Comparison of ENCODE assay signal across 28 cellular contexts in genomic region chr10:51759896-51760534, GRCh38.
DNase-seq lines count a peak whose midpoint lies in the region; ATAC-seq and TF ChIP-seq lines count a peak whose summit lies in the region.
"Had no signal": no experiment of that assay in that cellular context is flagged by ENCODE, and none has a peak within 500 bp of the region (broad histone marks: within the 10 kb centered on the region; RNA-seq: fewer than 3 reads in every experiment).

No MANE protein-coding gene starts in this region.

- no peaks in the 10 kb centered on the region for H3K4me1 Mint-ChIP-seq in nephron progenitor cell
- H3K4me1 Mint-ChIP-seq: naive B cell had no signal

- no peak for DNase-seq in thoracic aorta (ENCODE audit: low spot score)
- DNase-seq in AG20443 (ENCODE audit: low spot score) = no peak
- DNase-seq in sciatic nerve (ENCODE audit: low spot score) = no peak
- DNase-seq in nephron progenitor cell = no peak
- DNase-seq: activated CD4-positive, alpha-beta T cell treated with anti-CD3 and anti-CD28 coated beads, Interleukin-2, amount 50 U/mL, for 48 hours; activated CD4-positive, CD25-positive, alpha-beta regulatory T cell treated with anti-CD3 and anti-CD28 coated beads, Interleukin-2, amount 50 U/mL, for 72 hours; activated T-cell treated with anti-CD3 and anti-CD28 coated beads, Interleukin-2, amount 50 U/mL, for 48 hours; central memory CD4-positive, alpha-beta T cell; DMS 273 treated with DMSO at 0.1 percent for 48 hours; endodermal cell; foreskin melanocyte; lower lobe of right lung; midbrain; naive B cell; NCI-H146; NCI-H345; stimulated activated CD4-positive, alpha-beta T cell treated with anti-CD3 and anti-CD28 coated beads, Interleukin-4, amount 100 ng/mL, for 1 hour; stomach had no signal

- H3K9me3 Mint-ChIP-seq in nephron progenitor cell = no peaks in the 10 kb centered on the region
- H3K9me3 Mint-ChIP-seq: dendritic cell treated with granulocyte-macrophage colony-stimulating factor and Interleukin-4, amounts not matched to agents 40 ng/mL and 50 ng/mL, for 4 days; T-helper 2 cell treated with Interferon-gamma antibody and Interleukin-4, amounts not matched to agents 5 μg/mL and 100 μg/mL, for 36 hours had no signal

- peaks cover 6% of the 10 kb centered on the region for H3K27me3 Mint-ChIP-seq in nephron progenitor cell (ENCODE audit: low read depth, poor library complexity)
- H3K27me3 Mint-ChIP-seq: dendritic cell treated with granulocyte-macrophage colony-stimulating factor and Interleukin-4, amounts not matched to agents 40 ng/mL and 50 ng/mL, for 4 days had no signal

- H3K27ac ChIP-seq in HEK293 (ENCODE audit: extremely low read depth, low read depth, low read length) (no peak overlapping the region), thoracic aorta (peak overlapping the region; percentile 33 to 49)
- H3K27ac ChIP-seq: BLaER1, esophagus muscularis mucosa, lower lobe of right lung, prostate gland, stomach, tibial nerve had no signal

- no peak overlapping the region for H3K4me3 Mint-ChIP-seq in nephron progenitor cell
- H3K4me3 Mint-ChIP-seq: dendritic cell treated with granulocyte-macrophage colony-stimulating factor and Interleukin-4, amounts not matched to agents 40 ng/mL and 50 ng/mL, for 4 days; endodermal cell; naive B cell; T-helper 2 cell treated with Interferon-gamma antibody and Interleukin-4, amounts not matched to agents 5 μg/mL and 100 μg/mL, for 36 hours had no signal

- H3K4me3 ChIP-seq in HEK293 (ENCODE audit: low read depth, low read length) (no peak overlapping the region), thoracic aorta (no peak overlapping the region)
- H3K4me3 ChIP-seq: BLaER1, esophagus muscularis mucosa, lower lobe of right lung, prostate gland, stomach, tibial nerve had no signal

- ATAC-seq in GM18868 (IDR thresholded peaks at IDR 0.05; ENCODE audit: unreplicated experiment) (peak; percentile 69), HG03469 (IDR thresholded peaks at IDR 0.05; ENCODE audit: unreplicated experiment) (peak; percentile 37), thoracic aorta (ENCODE audit: insufficient number of reproducible peaks, low FRiP score, low read depth) (no peak), sciatic nerve (no peak)
- ATAC-seq: HCT116, lower lobe of right lung had no signal

- intact Hi-C loops in sciatic nerve (cut with DNase I) = no loop called here

- POLR2A ChIA-PET in HEK293 (lab: Yijun Ruan, JAX) = interaction anchor here (0.7 kb wide), 1 partner anchor 252 kb away, joined by 3 read pairs; no protein-coding TSS in a partner anchor

- H3K4me1 ChIP-seq in HEK293 (ENCODE audit: control insufficient read depth, insufficient read depth, low read length) (no peaks in the 10 kb centered on the region), thoracic aorta (ENCODE audit: control insufficient read depth in 1 of 2, low read depth in 2 of 2) (peaks cover 9 to 34% of the 10 kb centered on the region in 2 donors)
- H3K4me1 ChIP-seq: BLaER1, lower lobe of right lung, prostate gland, stomach, tibial nerve had no signal

- no peaks in the 10 kb centered on the region for H3K9me3 ChIP-seq in HEK293 (ENCODE audit: control insufficient read depth, insufficient read depth, low read depth, low read length)
- no peaks in the 10 kb centered on the region for H3K9me3 ChIP-seq in thoracic aorta
- H3K9me3 ChIP-seq: BLaER1, esophagus muscularis mucosa, lower lobe of right lung, prostate gland, stomach, tibial nerve had no signal

- CTCF ChIA-PET in HEK293 (lab: Yijun Ruan, JAX) = interaction anchor here (1.1 kb wide), 1 partner anchor 331 kb away, joined by 3 read pairs; no protein-coding TSS in a partner anchor

- H3K36me3 Mint-ChIP-seq in nephron progenitor cell (ENCODE audit: low read depth) = no peaks in the 10 kb centered on the region
- H3K36me3 Mint-ChIP-seq: naive B cell had no signal

- H3K27me3 ChIP-seq in thoracic aorta (replicated peaks; ENCODE audit: insufficient read depth) = no peaks in the 10 kb centered on the region
- H3K27me3 ChIP-seq: BLaER1, esophagus muscularis mucosa, stomach, tibial nerve had no signal

- no peaks in the 10 kb centered on the region for H3K36me3 ChIP-seq in HEK293 (ENCODE audit: control insufficient read depth in 2 of 2, insufficient read depth in 1 of 2, low read length in 2 of 2)
- no peaks in the 10 kb centered on the region for H3K36me3 ChIP-seq in thoracic aorta
- H3K36me3 ChIP-seq: BLaER1, esophagus muscularis mucosa, lower lobe of right lung, prostate gland, stomach, tibial nerve had no signal

- no peak for TF ChIP-seq CTCF in HEK293 (tag by site-specific recombination; IDR thresholded peaks at IDR 0.05)
- no peak for TF ChIP-seq CTCF in thoracic aorta (IDR thresholded peaks at IDR 0.05)
- no peak for TF ChIP-seq CTCF in nephron progenitor cell (IDR thresholded peaks at IDR 0.05)

- no peak overlapping the region for H3K27ac Mint-ChIP-seq in nephron progenitor cell
- H3K27ac Mint-ChIP-seq: dendritic cell treated with granulocyte-macrophage colony-stimulating factor and Interleukin-4, amounts not matched to agents 40 ng/mL and 50 ng/mL, for 4 days; endodermal cell; naive B cell; T-helper 2 cell treated with Interferon-gamma antibody and Interleukin-4, amounts not matched to agents 5 μg/mL and 100 μg/mL, for 36 hours had no signal

TF ChIP-seq in HEK293, 187 proteins besides CTCF, POLR2A, EP300 and RAD21:
- TF ChIP-seq PRDM6 (tag by site-specific recombination; IDR thresholded peaks at IDR 0.05) (peak; percentile 36; the same call in 1 of the 2 replicates), ZNF664 (tag by site-specific recombination; IDR thresholded peaks at IDR 0.05) (no peak), SP2 (tag by site-specific recombination; IDR thresholded peaks at IDR 0.05) (no peak), MEIS1 (CRISPR knock-in tag; IDR thresholded peaks at IDR 0.05; ENCODE audit: borderline replicate concordance) (no peak), ZNF624 (tag by site-specific recombination; IDR thresholded peaks at IDR 0.05) (no peak)

Comparison
In these comparisons a context has a peak if more than half of its experiments do, and no peak if none do; other contexts are left out.
1. ATAC-seq: peak in GM18868 (single experiment) and HG03469 (single experiment); none in thoracic aorta (single experiment) and sciatic nerve (single experiment).